Comparison of ENCODE assay signal across 20 cellular contexts in genomic region chr1:44512313-44512885, GRCh38.
DNase-seq lines count a peak whose midpoint lies in the region; ATAC-seq and TF ChIP-seq lines count a peak whose summit lies in the region.
"Had no signal": no experiment of that assay in that cellular context is flagged by ENCODE, and none has a peak within 500 bp of the region (broad histone marks: within the 10 kb centered on the region; RNA-seq: fewer than 3 reads in every experiment).

No MANE protein-coding gene starts in this region.

- H3K27me3 Mint-ChIP-seq in activated naive CD4-positive, alpha-beta T cell treated with anti-CD3 and anti-CD28 coated beads for 36 hours (ENCODE audit: low read depth): peaks cover 17% of the 10 kb centered on the region
- peaks cover 55% of the 10 kb centered on the region for H3K27me3 Mint-ChIP-seq in activated naive CD4-positive, alpha-beta T cell treated with anti-CD3 and anti-CD28 coated beads, Interleukin-2, amount 10 ng/mL, durations not matched to agents 7 days and 5 days
- peaks cover 5% of the 10 kb centered on the region for H3K27me3 Mint-ChIP-seq in glutamatergic neuron (ENCODE audit: unreplicated experiment)
- peaks cover 56% of the 10 kb centered on the region for H3K27me3 Mint-ChIP-seq in HFFc6 (ENCODE audit: insufficient read depth)

- no peaks in the 10 kb centered on the region for H3K36me3 Mint-ChIP-seq in activated naive CD4-positive, alpha-beta T cell treated with anti-CD3 and anti-CD28 coated beads for 36 hours (ENCODE audit: low read depth)
- no peaks in the 10 kb centered on the region for H3K36me3 Mint-ChIP-seq in activated naive CD4-positive, alpha-beta T cell treated with anti-CD3 and anti-CD28 coated beads, Interleukin-2, amount 10 ng/mL, durations not matched to agents 7 days and 5 days
- no peaks in the 10 kb centered on the region for H3K36me3 Mint-ChIP-seq in glutamatergic neuron (ENCODE audit: unreplicated experiment)
- no peaks in the 10 kb centered on the region for H3K36me3 Mint-ChIP-seq in HFFc6 (ENCODE audit: low read depth)
- H3K36me3 Mint-ChIP-seq: brain; naive thymus-derived CD8-positive, alpha-beta T cell had no signal

- no peaks in the 10 kb centered on the region for H3K9me3 Mint-ChIP-seq in activated naive CD4-positive, alpha-beta T cell treated with anti-CD3 and anti-CD28 coated beads for 36 hours
- no peaks in the 10 kb centered on the region for H3K9me3 Mint-ChIP-seq in activated naive CD4-positive, alpha-beta T cell treated with anti-CD3 and anti-CD28 coated beads, Interleukin-2, amount 10 ng/mL, durations not matched to agents 7 days and 5 days
- H3K9me3 Mint-ChIP-seq in glutamatergic neuron (ENCODE audit: unreplicated experiment): peaks cover 4% of the 10 kb centered on the region
- H3K9me3 Mint-ChIP-seq in HFFc6: no peaks in the 10 kb centered on the region
- H3K9me3 Mint-ChIP-seq: brain; naive thymus-derived CD8-positive, alpha-beta T cell had no signal

- intact Hi-C loops in activated naive CD4-positive, alpha-beta T cell treated with anti-CD3 and anti-CD28 coated beads for 36 hours (cut with micrococcal nuclease): no loop called here

- H3K27ac Mint-ChIP-seq in activated naive CD4-positive, alpha-beta T cell treated with anti-CD3 and anti-CD28 coated beads for 36 hours: peak overlapping the region; percentile 76
- no peak overlapping the region for H3K27ac Mint-ChIP-seq in activated naive CD4-positive, alpha-beta T cell treated with anti-CD3 and anti-CD28 coated beads, Interleukin-2, amount 10 ng/mL, durations not matched to agents 7 days and 5 days
- no peak overlapping the region for H3K27ac Mint-ChIP-seq in glutamatergic neuron (ENCODE audit: unreplicated experiment)
- no peak overlapping the region for H3K27ac Mint-ChIP-seq in HFFc6
- H3K27ac Mint-ChIP-seq: brain had no signal

- CTCF ChIA-PET in activated naive CD4-positive, alpha-beta T cell treated with anti-CD3 and anti-CD28 coated beads for 36 hours (lab: Charles Lee): interaction anchor here (1.1 kb wide), 1 partner anchor 140 kb away, joined by 3 read pairs; no protein-coding TSS in a partner anchor
- CTCF ChIA-PET in activated naive CD4-positive, alpha-beta T cell treated with anti-CD3 and anti-CD28 coated beads, Interleukin-2, amount 10 ng/mL, durations not matched to agents 7 days and 5 days (lab: Charles Lee): no interaction called here

- peak overlapping the region; percentile 99 for H3K27ac ChIP-seq in substantia nigra (ENCODE audit: low read depth, low read length, poor library complexity, severe bottlenecking)
- H3K27ac ChIP-seq: esophagus squamous epithelium, GM23248, thoracic aorta had no signal

- no peak for TF ChIP-seq CTCF in glutamatergic neuron (IDR thresholded peaks at IDR 0.05; ENCODE audit: partially characterized antibody, unreplicated experiment)
- no peak for TF ChIP-seq CTCF in HFFc6 (IDR thresholded peaks at IDR 0.05)

- no peak for ATAC-seq in HG03469 (IDR thresholded peaks at IDR 0.05; ENCODE audit: unreplicated experiment)
- ATAC-seq in HG02973 (IDR thresholded peaks at IDR 0.05; ENCODE audit: unreplicated experiment): no peak
- ATAC-seq: naive thymus-derived CD8-positive, alpha-beta T cell; Panc1 had no signal

- peaks cover 18% of the 10 kb centered on the region for H3K4me1 Mint-ChIP-seq in activated naive CD4-positive, alpha-beta T cell treated with anti-CD3 and anti-CD28 coated beads for 36 hours (ENCODE audit: low read depth)
- H3K4me1 Mint-ChIP-seq in activated naive CD4-positive, alpha-beta T cell treated with anti-CD3 and anti-CD28 coated beads, Interleukin-2, amount 10 ng/mL, durations not matched to agents 7 days and 5 days: peaks cover 11% of the 10 kb centered on the region
- H3K4me1 Mint-ChIP-seq in glutamatergic neuron (ENCODE audit: low read depth, unreplicated experiment) (peaks cover 25% of the 10 kb centered on the region), HFFc6 (ENCODE audit: low read depth) (peaks cover 12% of the 10 kb centered on the region; the same call in 1 of the 2 replicates)

- DNase-seq in activated naive CD4-positive, alpha-beta T cell treated with anti-CD3 and anti-CD28 coated beads for 36 hours: peak; percentile 71
- DNase-seq in activated naive CD4-positive, alpha-beta T cell treated with anti-CD3 and anti-CD28 coated beads, Interleukin-2, amount 10 ng/mL, durations not matched to agents 7 days and 5 days: no peak
- DNase-seq in NCI-H82 treated with DMSO at 0.1 percent for 48 hours (lab: John Stamatoyannopoulos, UW; ENCODE audit: unreplicated experiment) (peak; percentile 97), glutamatergic neuron (no peak), substantia nigra (lab: John Stamatoyannopoulos, UW) (peak in 1 of 49 donors; percentile 17), HFFc6 (no peak)
- DNase-seq: activated CD8-positive, alpha-beta memory T cell treated with anti-CD3 and anti-CD28 coated beads for 24 hours; activated effector memory CD4-positive, alpha-beta T cell treated with anti-CD3 and anti-CD28 coated beads, Interleukin-2, amount 50 U/mL, for 16 hours; Caco-2; esophagus squamous epithelium; GDM1; GM23248; naive thymus-derived CD8-positive, alpha-beta T cell; NCI-H1417 treated with DMSO at 0.1 percent for 48 hours; small intestine had no signal

- H3K4me3 Mint-ChIP-seq in activated naive CD4-positive, alpha-beta T cell treated with anti-CD3 and anti-CD28 coated beads for 36 hours: no peak overlapping the region
- no peak overlapping the region for H3K4me3 Mint-ChIP-seq in activated naive CD4-positive, alpha-beta T cell treated with anti-CD3 and anti-CD28 coated beads, Interleukin-2, amount 10 ng/mL, durations not matched to agents 7 days and 5 days
- peak overlapping the region; percentile 63 for H3K4me3 Mint-ChIP-seq in glutamatergic neuron (ENCODE audit: unreplicated experiment)
- no peak overlapping the region for H3K4me3 Mint-ChIP-seq in HFFc6
- H3K4me3 Mint-ChIP-seq: naive thymus-derived CD8-positive, alpha-beta T cell had no signal

Comparison
In these comparisons a context has a peak if more than half of its experiments do, and no peak if none do; other contexts are left out.
1. DNase-seq: peak in activated naive CD4-positive, alpha-beta T cell treated with anti-CD3 and anti-CD28 coated beads for 36 hours (single experiment) and NCI-H82 treated with DMSO at 0.1 percent for 48 hours (single experiment); none in activated naive CD4-positive, alpha-beta T cell treated with anti-CD3 and anti-CD28 coated beads, Interleukin-2, amount 10 ng/mL, durations not matched to agents 7 days and 5 days (single experiment), glutamatergic neuron (single experiment) and HFFc6 (single experiment).